16 cellular contexts compared by ENCODE assay signal in genomic region chr11:94708642-94709041, GRCh38.
"Had no signal": no experiment of that assay in that cellular context is flagged by ENCODE, and none has a peak within 500 bp of the region (broad histone marks: within the 10 kb centered on the region; RNA-seq: fewer than 3 reads in every experiment).

No MANE protein-coding gene starts in this region.

- ATAC-seq: activated CD4-positive, CD25-positive, alpha-beta regulatory T cell treated with anti-CD3 and anti-CD28 coated beads, Interleukin-2, amount 50 U/mL, for 24 hours; sciatic nerve; stimulated activated effector memory CD8-positive, alpha-beta T cell treated with anti-CD3 and anti-CD28 coated beads, Interleukin-12 subunit alpha, Interleukin-12 subunit beta, amount 100 ng/mL, for 72 hours had no signal

- H3K27ac ChIP-seq: esophagus muscularis mucosa, thyroid gland had no signal

- H3K36me3 ChIP-seq: esophagus muscularis mucosa, thyroid gland had no signal

- H3K4me3 ChIP-seq: esophagus muscularis mucosa, thyroid gland had no signal

- H3K4me1 ChIP-seq: thyroid gland had no signal

- H3K27me3 ChIP-seq: esophagus muscularis mucosa, thyroid gland had no signal

- H3K9me3 ChIP-seq: esophagus muscularis mucosa, thyroid gland had no signal

- DNase-seq: activated naive CD4-positive, alpha-beta T cell; activated naive CD8-positive, alpha-beta T cell treated with anti-CD3 and anti-CD28 coated beads, Interleukin-2, amount 10 ng/mL, durations not matched to agents 7 days and 5 days; activated T-cell treated with anti-CD3 and anti-CD28 coated beads for 4 hours; cerebellar nuclear complex; endodermal cell; kidney glomerular epithelial cell; nephron progenitor cell; occipital lobe; stimulated activated CD4-positive, alpha-beta T cell treated with anti-CD3 and anti-CD28 coated beads, Interleukin-12 subunit alpha, Interleukin-12 subunit beta, amount 100 ng/mL, for 4 hours; stimulated activated CD4-positive, alpha-beta T cell treated with anti-CD3 and anti-CD28 coated beads, Interleukin-2, amount 100 ng/mL, for 24 hours; SW 1271; thyroid gland had no signal
